Comparison of ENCODE assay signal across 24 cellular contexts in genomic region chr13:72435251-72435650, GRCh38.
"Had no signal": no experiment of that assay in that cellular context is flagged by ENCODE, and none has a peak within 500 bp of the region (broad histone marks: within the 10 kb centered on the region; RNA-seq: fewer than 3 reads in every experiment).

No MANE protein-coding gene starts in this region.

- ATAC-seq: activated CD4-positive, alpha-beta T cell treated with anti-CD3 and anti-CD28 coated beads for 36 hours; activated CD8-positive, alpha-beta memory T cell treated with anti-CD3 and anti-CD28 coated beads, Interleukin-2, amount 10 ng/mL, durations not matched to agents 7 days and 5 days; activated CD8-positive, alpha-beta T cell treated with anti-CD3 and anti-CD28 coated beads, Interleukin-2, amount 10 ng/mL, durations not matched to agents 7 days and 5 days; activated naive CD8-positive, alpha-beta T cell treated with anti-CD3 and anti-CD28 coated beads, Interleukin-2, amount 50 U/mL, for 24 hours; body of pancreas; gastroesophageal sphincter; heart right ventricle had no signal

- DNase-seq: activated CD4-positive, alpha-beta memory T cell treated with anti-CD3 and anti-CD28 coated beads for 36 hours; activated CD4-positive, alpha-beta T cell treated with anti-CD3 and anti-CD28 coated beads for 36 hours; activated CD4-positive, alpha-beta T cell treated with anti-CD3 and anti-CD28 coated beads, Interleukin-2, amount 10 ng/mL, durations not matched to agents 24 days and 14 days; activated CD4-positive, CD25-positive, alpha-beta regulatory T cell; activated CD4-positive, CD25-positive, alpha-beta regulatory T cell treated with anti-CD3 and anti-CD28 coated beads, Interleukin-2, amount 50 U/mL, for 72 hours; activated CD8-positive, alpha-beta memory T cell treated with anti-CD3 and anti-CD28 coated beads, Interleukin-2, amount 10 ng/mL, durations not matched to agents 7 days and 5 days; activated CD8-positive, alpha-beta memory T cell treated with anti-CD3 and anti-CD28 coated beads, Interleukin-2, amount 50 U/mL, for 4 hours; activated CD8-positive, alpha-beta T cell treated with anti-CD3 and anti-CD28 coated beads, Interleukin-2, amount 10 ng/mL, durations not matched to agents 7 days and 5 days; activated effector memory CD4-positive, alpha-beta T cell treated with anti-CD3 and anti-CD28 coated beads, Interleukin-2, amount 50 U/mL, for 16 hours; activated naive CD4-positive, alpha-beta T cell treated with anti-CD3 and anti-CD28 coated beads for 36 hours; activated naive CD8-positive, alpha-beta T cell treated with anti-CD3 and anti-CD28 coated beads for 36 hours; activated naive CD8-positive, alpha-beta T cell treated with anti-CD3 and anti-CD28 coated beads, Interleukin-2, amount 50 U/mL, for 24 hours; activated T-cell treated with anti-CD3 and anti-CD28 coated beads, Interleukin-2, amount 50 U/mL, for 1 hour; activated T-cell treated with anti-CD3 and anti-CD28 coated beads, Interleukin-2, amount 50 U/mL, for 48 hours; adrenal gland; amygdala; aorta; body of pancreas; colonic mucosa; effector CD8-positive, alpha-beta T cell; esophagus squamous epithelium; foreskin melanocyte; heart right ventricle had no signal
